ENCODE assay signal across 11 cellular contexts in the genomic region with DNA sequence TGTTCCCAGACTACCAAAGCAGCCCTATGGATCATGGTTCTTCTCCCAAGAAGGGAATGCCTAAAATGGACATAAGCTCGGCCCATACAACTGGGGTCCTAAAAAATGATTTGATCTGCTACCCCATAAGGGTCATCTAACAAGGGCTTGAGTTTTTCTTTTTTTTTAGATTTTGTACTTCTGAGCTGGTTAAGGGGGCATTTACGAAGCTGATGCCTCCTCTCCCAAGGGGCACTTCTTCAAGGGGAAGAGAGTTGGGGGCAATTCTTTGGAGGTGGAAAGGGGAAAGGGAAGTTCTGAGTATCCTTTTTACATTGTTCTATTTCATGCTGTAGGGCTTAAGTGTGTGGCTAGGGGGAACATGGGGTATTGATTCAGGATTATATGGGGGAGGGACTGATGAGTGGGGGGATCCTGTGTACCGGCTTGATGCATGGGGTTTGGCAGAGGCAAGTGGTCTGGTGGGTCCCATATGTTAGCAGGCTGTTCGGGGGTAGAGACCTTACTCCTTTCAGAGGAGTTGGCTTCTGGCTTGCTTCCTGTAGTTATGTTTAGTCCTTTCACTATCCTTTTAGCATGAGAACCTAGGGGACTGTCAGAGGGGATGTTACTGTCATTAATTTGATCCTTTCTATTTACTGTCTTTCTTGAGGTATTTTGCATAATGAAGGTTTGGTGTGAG. TPM values are rescaled to one million over a fixed set of nuclear protein-coding genes. Genes with fewer than 3 reads are reported as not detected.
DNase-seq lines count a peak whose midpoint lies in the region; ATAC-seq and TF ChIP-seq lines count a peak whose summit lies in the region.
"Had no signal": no experiment of that assay in that cellular context is flagged by ENCODE, and none has a peak within 500 bp of the region (broad histone marks: within the 10 kb centered on the region; RNA-seq: fewer than 3 reads in every experiment).

No MANE protein-coding gene starts in this region.

- H3K27me3 ChIP-seq in cardiac muscle cell: no peaks in the 10 kb centered on the region
- H3K27me3 ChIP-seq in right cardiac atrium (ENCODE audit: control insufficient read depth, insufficient read depth): no peaks in the 10 kb centered on the region
- H3K27me3 ChIP-seq in upper lobe of left lung: no peaks in the 10 kb centered on the region
- H3K27me3 ChIP-seq: adrenal gland had no signal

- 97% methylated on average over 4 of the region's 4 CpGs for WGBS in right cardiac atrium
- 85 to 95% methylated on average over 4 of the region's 4 CpGs for WGBS in upper lobe of left lung, 2 donors

- peak overlapping the region; percentile 2 for H3K9ac ChIP-seq in SK-N-MC (ENCODE audit: insufficient read length)

- intact Hi-C loops in right cardiac atrium (cut with DNase I): no loop called here

- ATAC-seq in right cardiac atrium (no peak), upper lobe of left lung (ENCODE audit: low FRiP score in 2 of 2) (no peak), GM21526 (IDR thresholded peaks at IDR 0.05; ENCODE audit: low FRiP score, unreplicated experiment) (no peak)

- H3K4me1 ChIP-seq in cardiac muscle cell (ENCODE audit: low read depth) (peaks cover 3% of the 10 kb centered on the region), right cardiac atrium (ENCODE audit: control insufficient read depth, insufficient read depth, low read length) (peaks cover 3% of the 10 kb centered on the region), upper lobe of left lung (peaks cover 22 to 58% (median 43%) of the 10 kb centered on the region in 4 donors)

- H3K27ac ChIP-seq in cardiac muscle cell: peak overlapping the region; percentile 16
- H3K27ac ChIP-seq in right cardiac atrium (ENCODE audit: low read length): no peak overlapping the region
- H3K27ac ChIP-seq in SK-N-MC: peak overlapping the region; percentile 85
- H3K27ac ChIP-seq in epithelial cell of prostate: peak overlapping the region; percentile 93
- peak overlapping the region in 3 of 4 donors; percentile 31 to 70 (median 65) for H3K27ac ChIP-seq in upper lobe of left lung
- H3K27ac ChIP-seq: adrenal gland had no signal

- no peak for TF ChIP-seq CTCF in cardiac muscle cell (IDR thresholded peaks at IDR 0.05; ENCODE audit: low read depth, low read length)
- TF ChIP-seq CTCF in upper lobe of left lung (IDR thresholded peaks at IDR 0.05): no peak

- no peak for TF ChIP-seq POLR2A in upper lobe of left lung (IDR thresholded peaks at IDR 0.05)

- H3K36me3 ChIP-seq in cardiac muscle cell (peaks cover 90% of the 10 kb centered on the region), SK-N-MC (ENCODE audit: insufficient read depth, low read length) (peaks cover 100% of the 10 kb centered on the region), upper lobe of left lung (peaks cover 60 to 100% (median 97%) of the 10 kb centered on the region in 4 donors)

- H3K9me3 ChIP-seq in cardiac muscle cell (ENCODE audit: low read depth) (no peaks in the 10 kb centered on the region), right cardiac atrium (ENCODE audit: control insufficient read depth, low read length) (peaks cover 14% of the 10 kb centered on the region), SK-N-MC (ENCODE audit: low read depth, low read length) (no peaks in the 10 kb centered on the region), upper lobe of left lung (peaks cover 9 to 54% (median 29%) of the 10 kb centered on the region in 4 donors)

- H3K4me3 ChIP-seq in cardiac muscle cell: no peak overlapping the region
- H3K4me3 ChIP-seq in right cardiac atrium (ENCODE audit: low read length): no peak overlapping the region
- H3K4me3 ChIP-seq in SK-N-MC: peak overlapping the region; percentile 2; the same call in 1 of the 2 replicates
- no peak overlapping the region for H3K4me3 ChIP-seq in upper lobe of left lung
- H3K4me3 ChIP-seq: adrenal gland, lung had no signal

- DNase-seq in cardiac muscle cell (ENCODE audit: low read depth in 1 of 2, low spot score in 1 of 2): no peak
- no peak for DNase-seq in right cardiac atrium
- DNase-seq in SK-N-MC (ENCODE audit: low read depth, low spot score): no peak
- no peak for DNase-seq in epithelial cell of prostate (ENCODE audit: low read depth, low spot score)
- DNase-seq in upper lobe of left lung: no peak
- DNase-seq in iPS-NIHi11 (ENCODE audit: low spot score): no peak
- DNase-seq in stimulated activated CD4-positive, alpha-beta T cell treated with anti-CD3 and anti-CD28 coated beads, Interleukin-4, amount 100 ng/mL, for 1 hour: no peak
- DNase-seq: NCI-H446 had no signal

- no peak for TF ChIP-seq EP300 in upper lobe of left lung (IDR thresholded peaks at IDR 0.05)

RNA-seq across cellular contexts. Expression of a gene that starts 8.1 kb away (rescaled TPM):
- total RNA-seq in cardiac muscle cell: 5.9 and 8.2 TPM in 2 replicates
- polyA plus RNA-seq in cardiac muscle cell: 5.0 and 6.2 TPM in 2 replicates
- 10 to 100 TPM; 21.4 to 25.9 (median 23.2) TPM for total RNA-seq in right cardiac atrium
- polyA plus RNA-seq in right cardiac atrium: 7.9 TPM
- total RNA-seq in upper lobe of left lung: 10 to 100 TPM; 39.3 to 64.6 (median 42.4) TPM
